ENCODE assay signal across 28 cellular contexts in the genomic region with DNA sequence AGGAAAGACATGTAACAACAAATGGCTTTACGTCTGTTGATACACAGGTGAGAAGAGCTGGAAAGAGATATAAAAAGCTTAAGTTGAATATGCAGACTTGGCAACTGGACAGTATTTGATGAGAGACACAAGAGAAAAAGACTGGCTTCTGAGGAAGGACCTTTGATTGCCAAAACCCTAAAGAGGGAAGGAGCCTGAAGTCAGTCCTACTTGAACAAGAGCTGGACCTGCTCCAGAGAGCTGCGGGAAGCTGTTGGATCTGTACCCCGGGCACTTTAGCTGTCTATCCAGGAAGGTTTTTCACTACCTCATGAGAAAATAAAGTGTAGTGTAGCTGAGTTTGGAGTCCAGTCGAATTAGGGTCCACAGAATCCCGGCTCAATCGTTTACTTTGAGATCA. TPM values are rescaled to one million over a fixed set of nuclear protein-coding genes. Genes with fewer than 3 reads are reported as not detected.
DNase-seq lines count a peak whose midpoint lies in the region; ATAC-seq and TF ChIP-seq lines count a peak whose summit lies in the region.
"Had no signal": no experiment of that assay in that cellular context is flagged by ENCODE, and none has a peak within 500 bp of the region (broad histone marks: within the 10 kb centered on the region; RNA-seq: fewer than 3 reads in every experiment).

No MANE protein-coding gene starts in this region.

- no peak overlapping the region for H3K4me3 Mint-ChIP-seq in WTC11
- H3K4me3 Mint-ChIP-seq: CD4-positive, CD25-positive, alpha-beta regulatory T cell; naive B cell; stimulated activated naive B cell treated with anti-CD40 and anti-IgM and Interleukin-4, amounts not matched to agents 10 μg/mL and 1 μg/mL and 100 μg/mL, for 72 hours had no signal

- no peaks in the 10 kb centered on the region for H3K36me3 Mint-ChIP-seq in WTC11
- H3K36me3 Mint-ChIP-seq: CD4-positive, CD25-positive, alpha-beta regulatory T cell; naive B cell; stimulated activated naive B cell treated with anti-CD40 and anti-IgM and Interleukin-4, amounts not matched to agents 10 μg/mL and 1 μg/mL and 100 μg/mL, for 72 hours had no signal

- CTCF ChIA-PET in WTC11 (lab: Charles Lee), result interaction anchor here (2.2 kb wide), 1 partner anchor 16 kb away, joined by 11 read pairs; no protein-coding TSS in a partner anchor

- DNase-seq in NCI-H345 (lab: John Stamatoyannopoulos, UW), result peak; percentile 68
- no peak for DNase-seq in NCI-H345 treated with DMSO at 0.1 percent for 48 hours (lab: John Stamatoyannopoulos, UW; ENCODE audit: unreplicated experiment)
- DNase-seq in NCI-H446 (lab: John Stamatoyannopoulos, UW), result peak; percentile 91 to 94
- peak; percentile 24 for DNase-seq in fibroblast of gingiva (ENCODE audit: low read depth)
- DNase-seq in upper lobe of right lung, result no peak
- DNase-seq in WTC11 (ENCODE audit: low spot score), result no peak
- no peak for DNase-seq in H4 (ENCODE audit: low spot score)
- no peak for DNase-seq in NCI-H82 treated with DMSO at 0.1 percent for 48 hours (lab: John Stamatoyannopoulos, UW; ENCODE audit: unreplicated experiment)
- DNase-seq: 8988T; activated CD4-positive, alpha-beta T cell treated with anti-CD3 and anti-CD28 coated beads for 4 hours; activated CD8-positive, alpha-beta memory T cell treated with anti-CD3 and anti-CD28 coated beads for 24 hours; activated effector memory CD4-positive, alpha-beta T cell treated with anti-CD3 and anti-CD28 coated beads, Interleukin-2, amount 50 U/mL, for 16 hours; CD4-positive, CD25-positive, alpha-beta regulatory T cell; cerebellar nuclear complex; EL; left cardiac atrium; naive B cell; NCI-H2227 treated with DMSO at 0.1 percent for 48 hours; NCI-H82; psoas muscle; Right ventricle myocardium superior; stimulated activated CD4-positive, alpha-beta T cell treated with anti-CD3 and anti-CD28 coated beads, Interleukin-15, amount 100 ng/mL, for 24 hours; stimulated activated naive B cell treated with anti-CD40 and anti-IgM and Interleukin-4, amounts not matched to agents 10 μg/mL and 1 μg/mL and 100 μg/mL, for 72 hours; testis had no signal

- ATAC-seq in upper lobe of right lung (peak; percentile 49), WTC11 (no peak)
- ATAC-seq: body of pancreas; gastroesophageal sphincter; left cardiac atrium; psoas muscle; stimulated activated naive B cell treated with anti-CD40 and anti-IgM and Interleukin-4, amounts not matched to agents 10 μg/mL and 1 μg/mL and 100 μg/mL, for 72 hours had no signal

- H3K4me1 ChIP-seq in upper lobe of right lung, result no peaks in the 10 kb centered on the region
- H3K4me1 ChIP-seq: body of pancreas, gastroesophageal sphincter, psoas muscle, testis, uterus had no signal

- no peak overlapping the region for H3K4me3 ChIP-seq in upper lobe of right lung
- H3K4me3 ChIP-seq: body of pancreas, gastroesophageal sphincter, hepatocyte, psoas muscle, testis, uterus had no signal

- no peak for TF ChIP-seq CTCF in upper lobe of right lung (IDR thresholded peaks at IDR 0.05)
- TF ChIP-seq CTCF in WTC11 (IDR thresholded peaks at IDR 0.05), result no peak

- no peaks in the 10 kb centered on the region for H3K36me3 ChIP-seq in upper lobe of right lung
- H3K36me3 ChIP-seq: gastroesophageal sphincter, uterus had no signal

- no peaks in the 10 kb centered on the region for H3K27me3 ChIP-seq in upper lobe of right lung
- H3K27me3 ChIP-seq: body of pancreas, gastroesophageal sphincter, testis, uterus had no signal

- H3K4me1 Mint-ChIP-seq in WTC11, result no peaks in the 10 kb centered on the region
- H3K4me1 Mint-ChIP-seq: CD4-positive, CD25-positive, alpha-beta regulatory T cell; naive B cell; stimulated activated naive B cell treated with anti-CD40 and anti-IgM and Interleukin-4, amounts not matched to agents 10 μg/mL and 1 μg/mL and 100 μg/mL, for 72 hours had no signal

- H3K27me3 Mint-ChIP-seq in WTC11 (ENCODE audit: low read depth), result no peaks in the 10 kb centered on the region
- H3K27me3 Mint-ChIP-seq: naive B cell; stimulated activated naive B cell treated with anti-CD40 and anti-IgM and Interleukin-4, amounts not matched to agents 10 μg/mL and 1 μg/mL and 100 μg/mL, for 72 hours had no signal

- H3K9me3 ChIP-seq in upper lobe of right lung, result no peaks in the 10 kb centered on the region
- H3K9me3 ChIP-seq: body of pancreas, gastroesophageal sphincter, psoas muscle, testis, uterus had no signal

- POLR2A ChIA-PET in WTC11 (lab: Charles Lee), result no interaction called here

- no peak overlapping the region for H3K27ac Mint-ChIP-seq in WTC11
- H3K27ac Mint-ChIP-seq: CD4-positive, CD25-positive, alpha-beta regulatory T cell; naive B cell; stimulated activated naive B cell treated with anti-CD40 and anti-IgM and Interleukin-4, amounts not matched to agents 10 μg/mL and 1 μg/mL and 100 μg/mL, for 72 hours had no signal

- H3K27ac ChIP-seq in upper lobe of right lung, result no peak overlapping the region
- H3K27ac ChIP-seq: body of pancreas, gastroesophageal sphincter, hepatocyte, psoas muscle, testis, uterus had no signal

- intact Hi-C loops in upper lobe of right lung (cut with DNase I), result no loop called here

- no peaks in the 10 kb centered on the region for H3K9me3 Mint-ChIP-seq in WTC11
- H3K9me3 Mint-ChIP-seq: CD4-positive, CD25-positive, alpha-beta regulatory T cell; stimulated activated naive B cell treated with anti-CD40 and anti-IgM and Interleukin-4, amounts not matched to agents 10 μg/mL and 1 μg/mL and 100 μg/mL, for 72 hours had no signal

TF ChIP-seq in WTC11, 78 proteins besides CTCF, POLR2A, EP300 and RAD21:
- TF ChIP-seq, protein P1, sequence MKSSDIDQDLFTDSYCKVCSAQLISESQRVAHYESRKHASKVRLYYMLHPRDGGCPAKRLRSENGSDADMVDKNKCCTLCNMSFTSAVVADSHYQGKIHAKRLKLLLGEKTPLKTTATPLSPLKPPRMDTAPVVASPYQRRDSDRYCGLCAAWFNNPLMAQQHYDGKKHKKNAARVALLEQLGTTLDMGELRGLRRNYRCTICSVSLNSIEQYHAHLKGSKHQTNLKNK (CRISPR knock-in tag; IDR thresholded peaks at IDR 0.05), result no peak
- TF ChIP-seq, protein P2, sequence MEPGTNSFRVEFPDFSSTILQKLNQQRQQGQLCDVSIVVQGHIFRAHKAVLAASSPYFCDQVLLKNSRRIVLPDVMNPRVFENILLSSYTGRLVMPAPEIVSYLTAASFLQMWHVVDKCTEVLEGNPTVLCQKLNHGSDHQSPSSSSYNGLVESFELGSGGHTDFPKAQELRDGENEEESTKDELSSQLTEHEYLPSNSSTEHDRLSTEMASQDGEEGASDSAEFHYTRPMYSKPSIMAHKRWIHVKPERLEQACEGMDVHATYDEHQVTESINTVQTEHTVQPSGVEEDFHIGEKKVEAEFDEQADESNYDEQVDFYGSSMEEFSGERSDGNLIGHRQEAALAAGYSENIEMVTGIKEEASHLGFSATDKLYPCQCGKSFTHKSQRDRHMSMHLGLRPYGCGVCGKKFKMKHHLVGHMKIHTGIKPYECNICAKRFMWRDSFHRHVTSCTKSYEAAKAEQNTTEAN (CRISPR knock-in tag; IDR thresholded peaks at IDR 0.05), result no peak
- TF ChIP-seq RORB (CRISPR knock-in tag; IDR thresholded peaks at IDR 0.05) (no peak), NFYB (CRISPR knock-in tag; conservative IDR thresholded peaks at IDR 0.05; ENCODE audit: low read depth) (no peak), FOXP4 (CRISPR knock-in tag; IDR thresholded peaks at IDR 0.05) (no peak), ZNF219 (CRISPR knock-in tag; IDR thresholded peaks at IDR 0.05; ENCODE audit: borderline replicate concordance) (no peak), ZNF423 (CRISPR knock-in tag; IDR thresholded peaks at IDR 0.05) (no peak), SP1 (CRISPR knock-in tag; conservative IDR thresholded peaks at IDR 0.05) (no peak)
- TF ChIP-seq, protein P3, sequence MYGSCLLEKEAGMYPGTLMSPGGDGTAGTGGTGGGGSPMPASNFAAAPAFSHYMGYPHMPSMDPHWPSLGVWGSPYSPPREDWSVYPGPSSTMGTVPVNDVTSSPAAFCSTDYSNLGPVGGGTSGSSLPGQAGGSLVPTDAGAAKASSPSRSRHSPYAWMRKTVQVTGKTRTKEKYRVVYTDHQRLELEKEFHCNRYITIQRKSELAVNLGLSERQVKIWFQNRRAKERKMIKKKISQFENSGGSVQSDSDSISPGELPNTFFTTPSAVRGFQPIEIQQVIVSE (CRISPR knock-in tag; IDR thresholded peaks at IDR 0.05; ENCODE audit: borderline replicate concordance), result no peak

RNA-seq across cellular contexts. Expression of gene LRRC8B, which starts 25.3 kb away (rescaled TPM):
- total RNA-seq in upper lobe of right lung (22.3 TPM), WTC11 (2021) (23.6 to 25.5 TPM (median 24.2 TPM) in 3 replicates)
- 2.4 and 3.1 TPM in 2 replicates for total RNA-seq in H4 (2014; rRNA removed; shearing (Covaris generic))

Comparison
In these comparisons a context has a peak if more than half of its experiments do, and no peak if none do; other contexts are left out.
1. DNase-seq: peak in NCI-H345 (single experiment), NCI-H446 (2 of 2) and fibroblast of gingiva (single experiment); none in NCI-H345 treated with DMSO at 0.1 percent for 48 hours (single experiment), upper lobe of right lung (single experiment), WTC11 (single experiment), H4 (single experiment) and NCI-H82 treated with DMSO at 0.1 percent for 48 hours (single experiment).